ENCODE assay signal across 8 cellular contexts in the genomic region with DNA sequence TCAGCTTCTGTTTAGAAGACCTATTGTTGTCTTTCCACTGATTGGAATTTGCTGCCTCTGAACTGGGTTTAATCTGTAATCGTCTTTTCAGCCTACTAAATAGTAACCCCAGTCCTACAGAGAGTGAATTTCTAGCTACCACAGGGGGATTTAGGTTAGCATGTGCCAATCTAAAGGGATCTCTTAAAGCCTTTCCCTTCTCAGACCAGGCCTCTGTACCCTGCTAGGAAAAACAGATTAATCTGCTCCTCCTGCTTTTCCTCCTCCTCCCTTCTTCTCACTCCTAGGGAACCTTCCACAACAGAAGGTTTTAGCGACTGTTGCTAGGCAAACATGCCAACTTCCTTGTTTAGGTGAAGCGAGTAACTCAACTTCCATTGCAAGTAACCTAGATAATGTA. TPM values are rescaled to one million over a fixed set of nuclear protein-coding genes. Genes with fewer than 3 reads are reported as not detected.
DNase-seq lines count a peak whose midpoint lies in the region; ATAC-seq and FAIRE-seq lines count a peak whose summit lies in the region.

No MANE protein-coding gene starts in this region.

- no peak overlapping the region for H3K14ac ChIP-seq in trophoblast cell (ENCODE audit: low read length)

- peak overlapping the region; percentile 23; the same call in 1 of the 2 replicates for H3K27ac ChIP-seq in HUES64 (ENCODE audit: low read depth, low read length)
- H3K27ac ChIP-seq in trophoblast cell (ENCODE audit: low read depth, low read length), result no peak overlapping the region

- no peak overlapping the region for H3K4me2 ChIP-seq in trophoblast cell (ENCODE audit: low read length)

- DNase-seq in CD1c-positive myeloid dendritic cell (ENCODE audit: extremely low spot score) (peak; percentile 81), fibroblast of peridontal ligament (ENCODE audit: extremely low read depth) (peak; percentile 41), trophoblast cell (peak in 1 of 2 donors; percentile 60), posterior vena cava (ENCODE audit: low spot score) (no peak)
- DNase-seq in stimulated activated CD4-positive, alpha-beta T cell treated with anti-CD3 and anti-CD28 coated beads, Interleukin-2, amount 100 ng/mL, for 24 hours, result no peak

- no peak overlapping the region for H4K12ac ChIP-seq in trophoblast cell (ENCODE audit: low read depth, low read length)

- peak overlapping the region; percentile 30 for H2AFZ ChIP-seq in trophoblast cell (ENCODE audit: insufficient read depth, low read length, poor library complexity)

- no peak overlapping the region for H3K23ac ChIP-seq in trophoblast cell (ENCODE audit: low read length)

- no peak overlapping the region for H3K4ac ChIP-seq in trophoblast cell (ENCODE audit: low read depth, low read length)

- FAIRE-seq in TTC549 (lab: Jason Lieb, UNC), result peak; percentile 54

- H4K91ac ChIP-seq in trophoblast cell (ENCODE audit: low read depth, low read length), result no peak overlapping the region

- H3K79me1 ChIP-seq in trophoblast cell (ENCODE audit: low read length), result peaks cover 14% of the 10 kb centered on the region

- peak overlapping the region; percentile 84; the same call in 1 of the 2 replicates for H3K4me3 ChIP-seq in HUES64 (ENCODE audit: low read length)
- H3K4me3 ChIP-seq in trophoblast cell (ENCODE audit: low read depth, low read length), result no peak overlapping the region

- no peak overlapping the region for H2BK5ac ChIP-seq in trophoblast cell (ENCODE audit: low read depth, low read length, poor library complexity)

- intact Hi-C loops in posterior vena cava (cut with DNase I), result no loop called here

- ATAC-seq in HG02571 (IDR thresholded peaks at IDR 0.05; ENCODE audit: unreplicated experiment), result no peak

- peaks cover 24% of the 10 kb centered on the region for H3K4me1 ChIP-seq in HUES64 (ENCODE audit: insufficient read depth, low read length)
- H3K4me1 ChIP-seq in trophoblast cell (ENCODE audit: control insufficient read depth in 1 of 2, insufficient read depth in 2 of 2, low read length in 2 of 2), result peaks cover 0 to 4% of the 10 kb centered on the region in 2 experiments

- H3K36me3 ChIP-seq in HUES64 (ENCODE audit: insufficient read depth, low read length) (peaks cover 5% of the 10 kb centered on the region), trophoblast cell (ENCODE audit: control insufficient read depth in 1 of 2, insufficient read depth in 2 of 2, low read length in 2 of 2) (peaks cover 1 to 3% of the 10 kb centered on the region in 2 experiments)

- H3K9ac ChIP-seq in HUES64 (ENCODE audit: low read depth, low read length) (peak overlapping the region; percentile 89; the same call in 1 of the 2 replicates), trophoblast cell (ENCODE audit: low read length) (no peak overlapping the region)

- WGBS in HUES64, result 14% methylated on average over 2 of the region's 3 CpGs
- WGBS in trophoblast cell (ENCODE audit: extremely low coverage, insufficient coverage, insufficient read length), result no CpG with 5 or more reads among the region's 3 CpGs

- H4K8ac ChIP-seq in trophoblast cell (ENCODE audit: low read depth, low read length), result no peak overlapping the region

- H2AK5ac ChIP-seq in trophoblast cell (ENCODE audit: low read length), result no peak overlapping the region

- H3K9me3 ChIP-seq in HUES64 (ENCODE audit: insufficient read depth, low read depth, low read length) (no peaks in the 10 kb centered on the region), trophoblast cell (ENCODE audit: insufficient read depth, low read depth, low read length) (no peaks in the 10 kb centered on the region)

- H3K18ac ChIP-seq in trophoblast cell (ENCODE audit: low read length), result no peak overlapping the region

- H3K27me3 ChIP-seq in HUES64 (ENCODE audit: insufficient read depth, low read length) (peaks cover 6% of the 10 kb centered on the region), trophoblast cell (ENCODE audit: insufficient read depth, low read length) (no peaks in the 10 kb centered on the region)

- H2BK120ac ChIP-seq in trophoblast cell (ENCODE audit: insufficient read depth, low read length, poor library complexity), result no peak overlapping the region

- no peak overlapping the region for H2BK12ac ChIP-seq in trophoblast cell (ENCODE audit: low read length)

- peaks cover 19% of the 10 kb centered on the region for H3K79me2 ChIP-seq in trophoblast cell (ENCODE audit: control insufficient read depth, insufficient read depth, low read length, poor library complexity)

RNA-seq across cellular contexts. Expression of a gene that starts 1.3 kb away (rescaled TPM):
- polyA plus RNA-seq in HUES64 (2013, experiment 1 of 2), result 9.7 TPM
- polyA plus RNA-seq in HUES64 (2013, experiment 2 of 2), result 7.3 TPM
- 15.5 and 15.7 TPM in 2 replicates for polyA plus RNA-seq in trophoblast cell (2013)
- total RNA-seq in posterior vena cava, result 10 to 100 TPM; 25.8 to 27.2 TPM

Comparison
In these comparisons a context has a peak if more than half of its experiments do, and no peak if none do; other contexts are left out.
1. DNase-seq: peak in CD1c-positive myeloid dendritic cell (single experiment) and fibroblast of peridontal ligament (single experiment); none in posterior vena cava (single experiment) and stimulated activated CD4-positive, alpha-beta T cell treated with anti-CD3 and anti-CD28 coated beads, Interleukin-2, amount 100 ng/mL, for 24 hours (0 of 2).